ENCODE assay signal across 29 cellular contexts in genomic region chr5:15618938-15619337, GRCh38.
"Had no signal": no experiment of that assay in that cellular context is flagged by ENCODE, and none has a peak within 500 bp of the region (broad histone marks: within the 10 kb centered on the region; RNA-seq: fewer than 3 reads in every experiment).

No MANE protein-coding gene starts in this region.

- H3K4me2 ChIP-seq: KMS-11, SK-N-SH had no signal

- H3K9me3 ChIP-seq: Peyer's patch, SJSA1, SK-N-SH had no signal

- H3K4me3 ChIP-seq: Peyer's patch, SJSA1 had no signal

- H3K4me1 ChIP-seq: Peyer's patch had no signal

- H3K27ac ChIP-seq: KMS-11, Peyer's patch, SJSA1 had no signal

- DNase-seq: Karpas-422, KBM-7, MM.1S, MV-4-11, NCI-H1092, NCI-H1105, NCI-H1417 treated with DMSO at 0.1 percent for 48 hours, NCI-H1436 treated with DMSO at 0.1 percent for 48 hours, NCI-H1694 treated with DMSO at 0.1 percent for 48 hours, NCI-H187 treated with DMSO at 0.1 percent for 48 hours, NCI-H2029, NCI-H2081, NCI-H2171 treated with DMSO at 0.1 percent for 48 hours, NCI-H2227 treated with DMSO at 0.1 percent for 48 hours, NCI-H345, NCI-H446, NCI-H510A treated with DMSO at 0.1 percent for 48 hours, NCI-H524 treated with DMSO at 0.1 percent for 48 hours, NCI-H526 treated with DMSO at 0.1 percent for 48 hours, NCI-H774, PC-3, Peyer's patch, Right ventricle myocardium superior, RPMI8226, SHP77 treated with DMSO at 0.1 percent for 48 hours, SK-N-SH, SW 1271 had no signal

- ATAC-seq: PC-3 had no signal

- H3K27me3 ChIP-seq: Peyer's patch, SJSA1 had no signal

- H3K36me3 ChIP-seq: Peyer's patch had no signal

- H3K9ac ChIP-seq: KMS-11, SK-N-SH had no signal
